Comparison of ENCODE assay signal across 1 cellular context in genomic region chr13:100314132-100314910, GRCh38.
A peak's percentile ranks its signal among the peaks of the same experiment; 100 is the strongest.
TF ChIP-seq lines count a peak whose summit lies in the region.

No MANE protein-coding gene starts in this region.

TF ChIP-seq in HepG2, 621 proteins besides CTCF, POLR2A, EP300 and RAD21 (continued from another document and continues in another):
- TF ChIP-seq IKZF5 (CRISPR knock-in tag; IDR thresholded peaks at IDR 0.05) (peak; percentile 25; the same call in 1 of the 2 replicates), HOMEZ (CRISPR knock-in tag; IDR thresholded peaks at IDR 0.05; ENCODE audit: low read depth) (peak; percentile 81), TGIF2 (CRISPR knock-in tag; IDR thresholded peaks at IDR 0.05) (0 out of 2 replicates have a peak, but pooled peaks have one; percentile 14), ISL2 (CRISPR knock-in tag; IDR thresholded peaks at IDR 0.05) (peak; percentile 92), CHD4 (IDR thresholded peaks at IDR 0.05; ENCODE audit: borderline replicate concordance, low read length) (peak; percentile 68; the same call in 1 of the 2 replicates), TCF7 (IDR thresholded peaks at IDR 0.05; ENCODE audit: low read depth) (peak; percentile 96), ATF7-NPFF (CRISPR knock-in tag; IDR thresholded peaks at IDR 0.05; ENCODE audit: low read depth) (no peak), ASH2L (IDR thresholded peaks at IDR 0.05; ENCODE audit: insufficient read length, low read depth, low read length) (peak; percentile 39), SIX4 (CRISPR knock-in tag; IDR thresholded peaks at IDR 0.05) (peak; percentile 44; the same call in 1 of the 2 replicates), ELF1 (CRISPR knock-in tag; IDR thresholded peaks at IDR 0.05) (no peak), SOX13 (IDR thresholded peaks at IDR 0.05) (peak; percentile 97), SOX13 (CRISPR knock-in tag; conservative IDR thresholded peaks at IDR 0.05 in 1 of 2, IDR thresholded peaks at IDR 0.05 in 1 of 2) (peak in 1 of 2 experiments; percentile 100; a peak in 2 of 4 replicates), GFI1 (CRISPR knock-in tag; IDR thresholded peaks at IDR 0.05; ENCODE audit: borderline replicate concordance) (peak; percentile 60), THRA (CRISPR knock-in tag; IDR thresholded peaks at IDR 0.05; ENCODE audit: borderline replicate concordance) (peak; percentile 52; the same call in 1 of the 2 replicates), TEAD3 (CRISPR knock-in tag; optimal IDR thresholded peaks at IDR 0.05; ENCODE audit: borderline replicate concordance) (peak; percentile 52), CCAR2 (optimal IDR thresholded peaks at IDR 0.05; ENCODE audit: low read depth, low read length) (no peak), ZKSCAN8 (CRISPR knock-in tag; IDR thresholded peaks at IDR 0.05; ENCODE audit: borderline replicate concordance) (peak; percentile 77; the same call in 1 of the 2 replicates), FOXA1 (IDR thresholded peaks at IDR 0.05) (no peak), FOXA1 (CRISPR knock-in tag; IDR thresholded peaks at IDR 0.05) (peak; percentile 76), KAT8 (CRISPR knock-in tag; IDR thresholded peaks at IDR 0.05) (peak; percentile 44; the same call in 1 of the 2 replicates), TCF7L2 (IDR thresholded peaks at IDR 0.05; ENCODE audit: low read depth, low read length) (peak; percentile 88), ZNF609 (CRISPR knock-in tag; IDR thresholded peaks at IDR 0.05; ENCODE audit: borderline replicate concordance) (peak; percentile 64; the same call in 1 of the 2 replicates), FOXJ3 (CRISPR knock-in tag; IDR thresholded peaks at IDR 0.05; ENCODE audit: borderline replicate concordance) (peak; percentile 75; the same call in 1 of the 2 replicates), ZFP36L2 (CRISPR knock-in tag; IDR thresholded peaks at IDR 0.05) (no peak), NCOA2 (CRISPR knock-in tag; IDR thresholded peaks at IDR 0.05) (peak; percentile 93), ZFP62 (CRISPR knock-in tag; IDR thresholded peaks at IDR 0.05) (no peak), NR2F6 (IDR thresholded peaks at IDR 0.05) (peak; percentile 86), NR2F6 (CRISPR knock-in tag; IDR thresholded peaks at IDR 0.05) (peak; percentile 77), THAP11 (CRISPR knock-in tag; IDR thresholded peaks at IDR 0.05) (peak; percentile 54), ELF3 (CRISPR knock-in tag; IDR thresholded peaks at IDR 0.05) (peak; percentile 83), ZNF317 (CRISPR knock-in tag; IDR thresholded peaks at IDR 0.05) (peak; percentile 74), BCL6 (CRISPR knock-in tag; IDR thresholded peaks at IDR 0.05) (peak; percentile 86), MIXL1 (CRISPR knock-in tag; IDR thresholded peaks at IDR 0.05) (peak; percentile 65; the same call in 1 of the 2 replicates), NR2F1 (CRISPR knock-in tag; IDR thresholded peaks at IDR 0.05) (peak; percentile 14 to 67; a peak in 1 of 4 replicates), HMG20B (CRISPR knock-in tag; conservative IDR thresholded peaks at IDR 0.05) (peak; percentile 82), MLX (CRISPR knock-in tag; IDR thresholded peaks at IDR 0.05) (peak; percentile 68; the same call in 1 of the 2 replicates), ATF2 (CRISPR knock-in tag; IDR thresholded peaks at IDR 0.05) (peak; percentile 39; the same call in 1 of the 2 replicates), SKI (IDR thresholded peaks at IDR 0.05; ENCODE audit: partially characterized antibody) (peak; percentile 80), RERE (CRISPR knock-in tag; IDR thresholded peaks at IDR 0.05; ENCODE audit: low read depth) (peak; percentile 81), FOXO1 (CRISPR knock-in tag; IDR thresholded peaks at IDR 0.05) (0 out of 2 replicates have a peak, but pooled peaks have one; percentile 64), RARA (CRISPR knock-in tag; IDR thresholded peaks at IDR 0.05) (peak; percentile 96), HDAC2 (CRISPR knock-in tag; IDR thresholded peaks at IDR 0.05) (peak; percentile 85), NR2C2 (CRISPR knock-in tag; IDR thresholded peaks at IDR 0.05; ENCODE audit: borderline replicate concordance) (peak; percentile 52; the same call in 1 of the 2 replicates), ARID3A (IDR thresholded peaks at IDR 0.05; ENCODE audit: low read depth, low read length) (peak; percentile 75), SIX1 (CRISPR knock-in tag; IDR thresholded peaks at IDR 0.05; ENCODE audit: borderline replicate concordance) (peak; percentile 43; the same call in 1 of the 2 replicates), HMG20A (CRISPR knock-in tag; IDR thresholded peaks at IDR 0.05; ENCODE audit: borderline replicate concordance) (peak; percentile 97), FOSL2 (CRISPR knock-in tag; IDR thresholded peaks at IDR 0.05) (peak; percentile 28; the same call in 1 of the 2 replicates), ATF1 (CRISPR knock-in tag; IDR thresholded peaks at IDR 0.05) (0 out of 2 replicates have a peak, but pooled peaks have one; percentile 27), ZNF550 (CRISPR knock-in tag; IDR thresholded peaks at IDR 0.05; ENCODE audit: borderline replicate concordance) (no peak), PPARG (CRISPR knock-in tag; conservative IDR thresholded peaks at IDR 0.05) (peak; percentile 85)
